35 cellular contexts compared by ENCODE assay signal in the genomic region with DNA sequence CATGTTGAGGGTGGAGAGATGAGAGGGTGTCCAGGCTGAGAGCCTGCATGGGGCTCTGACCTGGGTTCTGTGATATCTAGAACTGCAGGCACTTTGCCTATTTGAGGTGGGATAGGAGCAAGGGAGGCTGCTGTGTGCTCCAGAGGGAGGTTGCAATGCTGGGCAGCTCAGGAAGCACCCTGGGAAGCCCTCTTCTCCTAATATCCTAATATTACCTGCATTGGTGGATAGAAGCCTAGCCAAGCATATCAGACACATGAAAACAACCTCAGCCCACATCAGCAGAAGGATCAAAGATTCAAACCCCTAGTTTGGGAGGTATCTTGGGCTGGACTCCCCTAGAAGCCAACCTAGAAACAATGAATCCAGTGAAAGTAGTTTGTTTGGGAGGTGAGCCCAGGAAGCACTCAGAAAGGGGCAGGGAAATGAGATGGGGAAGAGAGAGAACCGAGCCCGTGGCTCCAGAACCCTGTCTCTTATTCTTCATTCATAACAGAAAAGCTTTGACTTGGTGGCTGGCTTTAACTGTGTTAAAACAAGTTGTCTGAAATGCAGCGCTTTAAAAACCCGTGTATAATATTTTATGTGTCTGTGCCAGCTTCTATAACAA.
"Had no signal": no experiment of that assay in that cellular context is flagged by ENCODE, and none has a peak within 500 bp of the region (broad histone marks: within the 10 kb centered on the region; RNA-seq: fewer than 3 reads in every experiment).

No MANE protein-coding gene starts in this region.

- H3K4me3 ChIP-seq: MG63 had no signal

- DNase-seq: Karpas-422, Kasumi-1, KG1, MG63, MM.1S, MV-4-11, NCI-H1048, NCI-H1092, NCI-H1092 treated with DMSO at 0.1 percent for 48 hours, NCI-H1105, NCI-H1105 treated with DMSO at 0.1 percent for 48 hours, NCI-H1417, NCI-H1417 treated with DMSO at 0.1 percent for 48 hours, NCI-H1436, NCI-H1436 treated with DMSO at 0.1 percent for 48 hours, NCI-H146, NCI-H1694, NCI-H1694 treated with DMSO at 0.1 percent for 48 hours, NCI-H187, NCI-H187 treated with DMSO at 0.1 percent for 48 hours, NCI-H1930, NCI-H2029, NCI-H2029 treated with DMSO at 0.1 percent for 48 hours, NCI-H2081, NCI-H2081 treated with DMSO at 0.1 percent for 48 hours, NCI-H2107, NCI-H2171, NCI-H2171 treated with DMSO at 0.1 percent for 48 hours, NCI-H2227 treated with DMSO at 0.1 percent for 48 hours, NCI-H226, NCI-H345, NCI-H446, NCI-H446 treated with DMSO at 0.1 percent for 48 hours, NCI-H510A had no signal

- H3K36me3 ChIP-seq: MG63 had no signal

- H3K27ac ChIP-seq: KMS-11 had no signal

- H3K4me2 ChIP-seq: KMS-11 had no signal

- H3K9me3 ChIP-seq: MG63 had no signal
